In the genomic region with DNA sequence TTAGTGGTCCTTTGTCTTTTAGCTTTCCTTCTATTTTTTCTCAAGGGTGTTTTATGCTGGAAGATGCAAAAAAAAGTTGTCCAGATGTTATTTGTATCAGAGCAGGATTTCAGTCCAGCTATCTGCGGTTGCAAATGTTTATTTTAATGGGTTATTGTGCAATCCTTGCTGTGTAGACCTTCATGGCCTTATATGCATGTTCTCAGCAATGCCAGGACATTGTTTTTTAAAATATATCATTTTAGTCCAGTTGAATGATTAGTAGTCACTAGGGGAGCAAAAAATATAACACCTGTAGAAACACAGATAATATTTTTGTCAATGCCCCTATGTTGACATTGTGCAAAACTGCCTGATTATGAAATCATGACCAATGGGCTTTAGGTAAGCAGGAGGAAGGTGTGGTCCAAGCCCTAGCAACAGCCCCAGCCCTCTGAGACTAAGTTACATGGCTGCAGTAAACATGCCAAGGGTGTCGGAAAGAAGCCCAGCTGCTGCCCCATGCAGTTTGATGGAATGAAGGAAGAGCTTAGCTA, we compare ENCODE assay signal across 12 cellular contexts.
DNase-seq lines count a peak whose midpoint lies in the region; ATAC-seq and TF ChIP-seq lines count a peak whose summit lies in the region.
"Had no signal": no experiment of that assay in that cellular context is flagged by ENCODE, and none has a peak within 500 bp of the region (broad histone marks: within the 10 kb centered on the region; RNA-seq: fewer than 3 reads in every experiment).

No MANE protein-coding gene starts in this region.

- no peaks in the 10 kb centered on the region for H3K4me1 Mint-ChIP-seq in effector memory CD8-positive, alpha-beta T cell (ENCODE audit: low read depth in 2 of 2)
- H3K4me1 Mint-ChIP-seq: stimulated activated effector memory CD8-positive, alpha-beta T cell treated with anti-CD3 and anti-CD28 coated beads, Interleukin-12 subunit alpha, Interleukin-12 subunit beta, amount 100 ng/mL, for 72 hours had no signal

- TF ChIP-seq POLR2A in gastrocnemius medialis (IDR thresholded peaks at IDR 0.05), result no peak

- CTCF ChIA-PET in RWPE1 (lab: Yijun Ruan, JAX), result interaction anchor here (0.6 to 0.7 kb wide), 2 partner anchors 145 to 544 kb away, joined by 4 to 5 read pairs; no protein-coding TSS in a partner anchor

- peak overlapping the region; percentile 44; the same call in 1 of the 2 replicates for H3K27ac ChIP-seq in RWPE1
- H3K27ac ChIP-seq in heart right ventricle, result peak overlapping the region in 9 of 10 donors; percentile 9 to 54 (median 35)
- peak overlapping the region in 3 of 4 donors; percentile 25 to 54 (median 41) for H3K27ac ChIP-seq in gastrocnemius medialis
- H3K27ac ChIP-seq: neutrophil had no signal

- intact Hi-C loops in heart right ventricle (cut with DNase I) (no loop called here), gastrocnemius medialis (cut with DNase I; ENCODE audit: low total_unique reads) (no loop called here)

- H3K4me3 Mint-ChIP-seq in effector memory CD8-positive, alpha-beta T cell, result no peak overlapping the region
- H3K4me3 Mint-ChIP-seq: stimulated activated effector memory CD8-positive, alpha-beta T cell treated with anti-CD3 and anti-CD28 coated beads, Interleukin-12 subunit alpha, Interleukin-12 subunit beta, amount 100 ng/mL, for 72 hours had no signal

- TF ChIP-seq CTCF in RWPE1 (conservative IDR thresholded peaks at IDR 0.05; ENCODE audit: low read depth), result no peak
- TF ChIP-seq CTCF in heart right ventricle (IDR thresholded peaks at IDR 0.05), result no peak
- no peak for TF ChIP-seq CTCF in gastrocnemius medialis (IDR thresholded peaks at IDR 0.05 in 4 of 5, conservative IDR thresholded peaks at IDR 0.05 in 1 of 5)

- H3K9me3 Mint-ChIP-seq in effector memory CD8-positive, alpha-beta T cell, result peaks cover 6% of the 10 kb centered on the region in 2 donors

- DNase-seq in GM04503 (ENCODE audit: low read depth) (peak; percentile 81), RWPE1 (ENCODE audit: low spot score) (peak; percentile 33), heart right ventricle (peak; percentile 35 to 50), gastrocnemius medialis (peak; percentile 53 to 79)
- no peak for DNase-seq in stimulated activated CD4-positive, alpha-beta T cell treated with anti-CD3 and anti-CD28 coated beads, Interleukin-1b, Interleukin-23, amount 100 ng/mL, for 48 hours
- no peak for DNase-seq in effector memory CD8-positive, alpha-beta T cell
- DNase-seq: GF-D8 had no signal

- H3K4me3 ChIP-seq in heart right ventricle (no peak overlapping the region), gastrocnemius medialis (no peak overlapping the region)
- H3K4me3 ChIP-seq: SJSA1 had no signal

- no peaks in the 10 kb centered on the region for H3K36me3 Mint-ChIP-seq in effector memory CD8-positive, alpha-beta T cell (ENCODE audit: insufficient read depth)
- H3K36me3 Mint-ChIP-seq: stimulated activated effector memory CD8-positive, alpha-beta T cell treated with anti-CD3 and anti-CD28 coated beads, Interleukin-12 subunit alpha, Interleukin-12 subunit beta, amount 100 ng/mL, for 72 hours had no signal

- no peaks in the 10 kb centered on the region for H3K27me3 Mint-ChIP-seq in effector memory CD8-positive, alpha-beta T cell

- peak; percentile 85 to 96 (median 90) for ATAC-seq in heart right ventricle
- ATAC-seq in gastrocnemius medialis, result peak; percentile 73 to 93
- ATAC-seq in effector memory CD8-positive, alpha-beta T cell (replicated peaks), result no peak
- no peak for ATAC-seq in activated CD4-positive, CD25-positive, alpha-beta regulatory T cell treated with anti-CD3 and anti-CD28 coated beads, Interleukin-2, amount 50 U/mL, for 24 hours
- ATAC-seq in GM21737 (IDR thresholded peaks at IDR 0.05; ENCODE audit: unreplicated experiment), result no peak
- ATAC-seq: stimulated activated effector memory CD8-positive, alpha-beta T cell treated with anti-CD3 and anti-CD28 coated beads, Interleukin-12 subunit alpha, Interleukin-12 subunit beta, amount 100 ng/mL, for 72 hours had no signal

- H3K4me1 ChIP-seq in heart right ventricle, result peaks cover 0 to 16% (median 5%) of the 10 kb centered on the region in 9 donors
- H3K4me1 ChIP-seq in gastrocnemius medialis, result peaks cover 0 to 20% of the 10 kb centered on the region in 2 donors

- POLR2A ChIA-PET in RWPE1 (lab: Yijun Ruan, JAX; ENCODE audit: low non-redundant PET), result no interaction called here

- no peaks in the 10 kb centered on the region for H3K36me3 ChIP-seq in heart right ventricle
- H3K36me3 ChIP-seq in gastrocnemius medialis, result no peaks in the 10 kb centered on the region
- H3K36me3 ChIP-seq: neutrophil, SJSA1 had no signal

- in situ Hi-C loops in gastrocnemius medialis (cut with MboI; ENCODE audit: low sequenced_read_pairs in 4 of 4), result no loop called here

- 52 to 53% methylated on average over 2 of the region's 2 CpGs for WGBS in heart right ventricle, 2 donors

- no peaks in the 10 kb centered on the region for H3K27me3 ChIP-seq in heart right ventricle
- H3K27me3 ChIP-seq in gastrocnemius medialis, result no peaks in the 10 kb centered on the region
- H3K27me3 ChIP-seq: neutrophil, SJSA1 had no signal

- H3K9me3 ChIP-seq in heart right ventricle (peaks cover 0 to 8% (median 0%) of the 10 kb centered on the region in 11 donors), gastrocnemius medialis (no peaks in the 10 kb centered on the region)
- H3K9me3 ChIP-seq: neutrophil, SJSA1 had no signal

- no peak overlapping the region for H3K27ac Mint-ChIP-seq in effector memory CD8-positive, alpha-beta T cell
- H3K27ac Mint-ChIP-seq: stimulated activated effector memory CD8-positive, alpha-beta T cell treated with anti-CD3 and anti-CD28 coated beads, Interleukin-12 subunit alpha, Interleukin-12 subunit beta, amount 100 ng/mL, for 72 hours had no signal

Comparison
In these comparisons a context has a peak if more than half of its experiments do, and no peak if none do; other contexts are left out.
1. DNase-seq: peak in GM04503 (single experiment), RWPE1 (single experiment), heart right ventricle (2 of 2) and gastrocnemius medialis (2 of 2); none in stimulated activated CD4-positive, alpha-beta T cell treated with anti-CD3 and anti-CD28 coated beads, Interleukin-1b, Interleukin-23, amount 100 ng/mL, for 48 hours (single experiment) and effector memory CD8-positive, alpha-beta T cell (0 of 3).
2. ATAC-seq: peak in heart right ventricle (8 of 8) and gastrocnemius medialis (2 of 2); none in effector memory CD8-positive, alpha-beta T cell (single experiment), activated CD4-positive, CD25-positive, alpha-beta regulatory T cell treated with anti-CD3 and anti-CD28 coated beads, Interleukin-2, amount 50 U/mL, for 24 hours (0 of 2) and GM21737 (single experiment).
3. Peak in every context shown above with its lines, with median percentiles within 50 percentile points of each other: H3K27ac ChIP-seq.